In genomic region chr22:29879738-29880137, GRCh38 we compare ENCODE assay signal across 1 cellular context.
A peak's percentile ranks its signal among the peaks of the same experiment; 100 is the strongest.
TF ChIP-seq lines count a peak whose summit lies in the region.

No MANE protein-coding gene starts in this region.

TF ChIP-seq in K562, 482 proteins besides CTCF, POLR2A, EP300 and RAD21 (continued from another document):
- peak; percentile 29 for TF ChIP-seq RBM25 (IDR thresholded peaks at IDR 0.05; ENCODE audit: low read depth, low read length, severe bottlenecking)
- TF ChIP-seq FOS (IDR thresholded peaks at IDR 0.05; ENCODE audit: extremely low read depth, insufficient read length), result peak; percentile 36
- TF ChIP-seq REST (CRISPR knock-in tag; IDR thresholded peaks at IDR 0.05; ENCODE audit: low read depth), result no peak
- no peak for TF ChIP-seq RHOXF2B (CRISPR knock-in tag; conservative IDR thresholded peaks at IDR 0.05)
TF ChIP-seq in K562: peak in this region for 7.
